Comparison of ENCODE assay signal across 9 cellular contexts in the genomic region with DNA sequence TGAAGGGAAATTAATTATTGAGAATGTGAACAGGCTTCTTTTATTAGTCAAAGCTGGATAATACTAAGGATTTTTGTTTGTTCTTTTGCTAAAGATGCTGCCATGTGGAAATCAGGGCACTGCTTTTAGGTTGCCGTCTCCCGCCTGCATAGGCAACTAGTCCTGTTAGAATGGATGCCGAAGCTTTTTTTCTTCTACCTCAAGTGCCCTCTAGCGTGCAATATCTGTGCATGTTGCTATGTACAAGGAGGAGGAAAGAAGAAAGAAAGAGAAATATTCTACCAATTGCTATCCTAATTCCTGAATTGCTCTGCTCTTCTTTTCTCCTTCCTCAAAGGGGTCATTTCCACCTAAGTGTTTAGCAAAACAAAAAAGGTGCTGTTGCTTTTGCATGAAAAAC. TPM values are rescaled to one million over a fixed set of nuclear protein-coding genes. Genes with fewer than 3 reads are reported as not detected.
DNase-seq lines count a peak whose midpoint lies in the region; ATAC-seq, FAIRE-seq and TF ChIP-seq lines count a peak whose summit lies in the region.
"Had no signal": no experiment of that assay in that cellular context is flagged by ENCODE, and none has a peak within 500 bp of the region (broad histone marks: within the 10 kb centered on the region; RNA-seq: fewer than 3 reads in every experiment).

No MANE protein-coding gene starts in this region.

- H3K36me3 ChIP-seq in PC-9 (ENCODE audit: low read depth) (no peaks in the 10 kb centered on the region), kidney (ENCODE audit: control insufficient read depth in 1 of 2, insufficient read depth in 2 of 2, low read length in 2 of 2) (no peaks in the 10 kb centered on the region)

- no peak overlapping the region for H2AFZ ChIP-seq in PC-9

- no peaks in the 10 kb centered on the region for H3K9me2 ChIP-seq in PC-9 (ENCODE audit: insufficient read depth)

- TF ChIP-seq EP300 in A549 (IDR thresholded peaks at IDR 0.05): no peak

- H3K9me3 ChIP-seq in A549 (no peaks in the 10 kb centered on the region; the same call in 2 of the 3 replicates), PC-9 (ENCODE audit: insufficient read depth, low read depth) (no peaks in the 10 kb centered on the region), kidney (ENCODE audit: control insufficient read depth in 1 of 2, low read length in 2 of 2) (no peaks in the 10 kb centered on the region)

- FAIRE-seq in A549 (lab: Jason Lieb, UNC): peak; percentile 39
- no peak for FAIRE-seq in kidney (lab: Jason Lieb, UNC)
- FAIRE-seq: GM18507 had no signal

- H3K79me2 ChIP-seq in PC-9 (ENCODE audit: low read depth): no peaks in the 10 kb centered on the region

- H3K4me1 ChIP-seq in A549 (no peaks in the 10 kb centered on the region), PC-9 (replicated peaks; ENCODE audit: insufficient read depth) (no peaks in the 10 kb centered on the region), kidney (ENCODE audit: control insufficient read depth in 1 of 2, insufficient read depth in 1 of 2, low read depth in 1 of 2, low read length in 2 of 2) (no peaks in the 10 kb centered on the region)

- no peak overlapping the region for H3K27ac ChIP-seq in A549
- no peak overlapping the region for H3K27ac ChIP-seq in PC-9
- no peak overlapping the region for H3K27ac ChIP-seq in kidney (ENCODE audit: low read depth in 2 of 2, low read length in 2 of 2)

- CTCF ChIA-PET in A549 (lab: Yijun Ruan, JAX): interaction anchor here (0.8 to 1.1 kb wide), 2 partner anchors 13 to 58 kb away, joined by 3 to 4 read pairs; no protein-coding TSS in a partner anchor
- CTCF ChIA-PET in PC-9 (lab: Charles Lee): no interaction called here

- H3F3A ChIP-seq in PC-9 (ENCODE audit: insufficient read depth, low read depth): no peaks in the 10 kb centered on the region

- 5% methylated on average over 4 of the region's 4 CpGs for WGBS in A549 (ENCODE audit: missing lambda C conversion rate)

- no TSS peak for BruUV-seq in PC-9 (replicated peaks; lab: Mats Ljungman, UMichigan)

- in situ Hi-C loops in GM13976 (cut with MboI; ENCODE audit: low sequenced_read_pairs, unreplicated experiment): no loop called here

- no peak overlapping the region for H3K4me3 ChIP-seq in A549
- no peak overlapping the region for H3K4me3 ChIP-seq in PC-9
- H3K4me3 ChIP-seq in kidney (ENCODE audit: low read length in 2 of 2): no peak overlapping the region

- H3K9ac ChIP-seq in kidney (ENCODE audit: low read length in 2 of 2): no peak overlapping the region

- H3K4me2 ChIP-seq in A549 (no peak overlapping the region), PC-9 (no peak overlapping the region)

- peaks cover 6% of the 10 kb centered on the region; the same call in 1 of the 2 replicates for H3K27me3 ChIP-seq in PC-9 (ENCODE audit: insufficient read depth, low read depth)

- ATAC-seq in A549 (peak; percentile 81 to 84; a peak in 5 of 6 replicates), HG03439 (IDR thresholded peaks at IDR 0.05; ENCODE audit: unreplicated experiment) (no peak), GM21786 (IDR thresholded peaks at IDR 0.05; ENCODE audit: unreplicated experiment) (no peak), GM19452 (IDR thresholded peaks at IDR 0.05; ENCODE audit: unreplicated experiment) (no peak)

- peak; percentile 58 to 69 for TF ChIP-seq RAD21 in A549 (conservative IDR thresholded peaks at IDR 0.05 in 1 of 2, IDR thresholded peaks at IDR 0.05 in 1 of 2)

- POLR2A ChIA-PET in A549 (lab: Yijun Ruan, JAX) (interaction anchor here (0.6 kb wide), 1 partner anchor 593 kb away, joined by 4 read pairs; no protein-coding TSS in a partner anchor), PC-9 (lab: Charles Lee; ENCODE audit: unreplicated experiment) (no interaction called here)

- DNase-seq in A549 (ENCODE audit: low read depth in 1 of 2, low spot score in 1 of 2) (peak; percentile 5 to 53), GM13976 (ENCODE audit: low spot score) (peak; percentile 31), PC-9 (no peak), head of caudate nucleus (peak in 36 of 42 donors; percentile 19 to 88 (median 68)), kidney (no peak)

- no peaks in the 10 kb centered on the region for H4K20me1 ChIP-seq in PC-9 (ENCODE audit: insufficient read depth)

- peak; percentile 51 for TF ChIP-seq CTCF in A549 (IDR thresholded peaks at IDR 0.05)
- TF ChIP-seq CTCF in GM13976 (IDR thresholded peaks at IDR 0.05; ENCODE audit: borderline replicate concordance, control extremely low read depth, extremely low read depth, insufficient read depth, missing control alignments): peak; percentile 37
- TF ChIP-seq CTCF in PC-9 (conservative IDR thresholded peaks at IDR 0.05): peak; percentile 40
- TF ChIP-seq CTCF in kidney (IDR thresholded peaks at IDR 0.05; ENCODE audit: borderline replicate concordance, extremely low read depth, insufficient read depth): no peak

- no peak for TF ChIP-seq POLR2A in A549 (IDR thresholded peaks at IDR 0.05; ENCODE audit: low read length)

- intact Hi-C loops in PC-9 (cut with micrococcal nuclease; ENCODE audit: unreplicated experiment): no loop called here
- intact Hi-C loops in head of caudate nucleus (cut with DNase I): loop anchor here (10.0 kb wide), 1 partner anchor 387 kb away; no protein-coding TSS in a partner anchor
- intact Hi-C loops in kidney (cut with DNase I): no loop called here

TF ChIP-seq in A549, 52 proteins besides CTCF, POLR2A, EP300 and RAD21:
- TF ChIP-seq RARB (CRISPR knock-in tag; IDR thresholded peaks at IDR 0.05) (no peak), SMC3 (IDR thresholded peaks at IDR 0.05) (peak; percentile 66)

RNA-seq across cellular contexts. Expression of a gene that starts 5.2 kb away (rescaled TPM):
- polyA plus RNA-seq in A549 (2011; rRNA removed) (0.94 and 1.0 TPM in 2 replicates), A549 (2017; fragmentation: RNase III; extraction: RNeasy Plus Mini Kit Qiagen cat#74134 plus additional on column Dnase treatment) (0.23 to 0.55 TPM (median 0.40 TPM) in 3 replicates), kidney (ENCODE audit: insufficient read depth, low read depth, low replicate concordance) (not detected)
- 0.34 TPM in 2 replicates for polyA plus RNA-seq in A549 (2012; cell fraction: cytosol; rRNA removed)
- polyA plus RNA-seq in A549 (2012; cell fraction: nucleus; rRNA removed): 0.31 TPM in 1 of 2 replicates, not detected in the other
- polyA minus RNA-seq in A549 (2011; rRNA and poly(A)+ RNA removed): 2.3 and 5.9 TPM in 2 replicates
- total RNA-seq in PC-9 (2021) (not detected in 2 replicates), kidney (0.19 TPM)

Comparison
In these comparisons a context has a peak if more than half of its experiments do, and no peak if none do; other contexts are left out.
1. ATAC-seq: peak in A549 (2 of 2); none in HG03439 (single experiment), GM21786 (single experiment) and GM19452 (single experiment).
2. DNase-seq: peak in A549 (2 of 2), GM13976 (single experiment) and head of caudate nucleus (36 of 42); none in PC-9 (0 of 2) and kidney (single experiment).